16 cellular contexts compared by ENCODE assay signal in the genomic region with DNA sequence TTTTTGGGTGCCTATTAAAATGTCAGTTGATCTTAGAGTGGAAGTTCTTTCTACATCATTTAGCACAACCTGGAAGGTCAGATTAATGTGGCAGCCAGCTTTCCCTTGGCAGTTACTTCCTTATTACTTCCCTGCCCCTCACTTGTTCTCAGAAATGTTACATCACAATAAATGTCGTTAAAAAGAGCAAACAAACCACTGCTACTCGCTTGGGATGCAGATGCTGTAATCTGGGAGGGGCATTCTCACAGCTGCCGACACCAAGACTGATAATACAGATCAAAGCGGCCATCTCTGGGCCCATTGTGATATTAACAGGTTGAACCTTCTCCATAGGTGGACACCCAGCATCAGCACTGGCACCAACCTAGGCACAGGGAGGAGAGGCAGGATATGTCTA. TPM values are rescaled to one million over a fixed set of nuclear protein-coding genes. Genes with fewer than 3 reads are reported as not detected.
DNase-seq lines count a peak whose midpoint lies in the region; TF ChIP-seq lines count a peak whose summit lies in the region.
"Had no signal": no experiment of that assay in that cellular context is flagged by ENCODE, and none has a peak within 500 bp of the region (broad histone marks: within the 10 kb centered on the region; RNA-seq: fewer than 3 reads in every experiment).

No MANE protein-coding gene starts in this region.

- intact Hi-C loops in OCI-LY7 (cut with micrococcal nuclease; ENCODE audit: unreplicated experiment) = loop anchor here (2.0 kb wide), 1 partner anchor 31 kb away; no protein-coding TSS in a partner anchor

- no peaks in the 10 kb centered on the region for H3K9me3 ChIP-seq in HUES48 (ENCODE audit: control insufficient read depth, insufficient read depth, low read length)
- H3K9me3 ChIP-seq in OCI-LY7 (ENCODE audit: low read length) = no peaks in the 10 kb centered on the region
- no peaks in the 10 kb centered on the region for H3K9me3 ChIP-seq in iPS-15b (ENCODE audit: control insufficient read depth, insufficient read depth, low read length)

- CTCF ChIA-PET in OCI-LY7 (lab: Charles Lee; ENCODE audit: unreplicated experiment) = no interaction called here

- H3K9ac ChIP-seq in HUES48 (ENCODE audit: low read depth, low read length) = no peak overlapping the region
- no peak overlapping the region for H3K9ac ChIP-seq in iPS-15b (ENCODE audit: low read depth, low read length)

- 0 out of 2 replicates have a peak overlapping the region, but pooled peaks have one; percentile 73 for H2AFZ ChIP-seq in OCI-LY7 (ENCODE audit: low read length)

- H3K27ac ChIP-seq in HUES48 (ENCODE audit: low read depth, low read length) (peak overlapping the region; percentile 57), OCI-LY7 (ENCODE audit: low read depth, low read length, poor library complexity, severe bottlenecking) (no peak overlapping the region)

- TF ChIP-seq CTCF in OCI-LY7 (conservative IDR thresholded peaks at IDR 0.05; ENCODE audit: low read length) = no peak
- TF ChIP-seq CTCF in GM20000 (IDR thresholded peaks at IDR 0.05; ENCODE audit: extremely low read depth, missing control alignments) = no peak
- no peak for TF ChIP-seq CTCF in foreskin fibroblast (IDR thresholded peaks at IDR 0.05; ENCODE audit: low read depth, low read length)

- H3K9me2 ChIP-seq in OCI-LY7 (ENCODE audit: insufficient read depth, low read length) = no peaks in the 10 kb centered on the region

- no peaks in the 10 kb centered on the region for H4K20me1 ChIP-seq in OCI-LY7 (ENCODE audit: insufficient read depth, low read length)

- H3K4me2 ChIP-seq in OCI-LY7 (ENCODE audit: low read length) = no peak overlapping the region

- H3K79me2 ChIP-seq in OCI-LY7 (ENCODE audit: insufficient read depth, low read depth, low read length) = no peaks in the 10 kb centered on the region

- DNase-seq in DMS153 treated with DMSO at 0.1 percent for 48 hours (lab: John Stamatoyannopoulos, UW; ENCODE audit: unreplicated experiment) (peak; percentile 1), OCI-LY7 (ENCODE audit: low spot score) (no peak), GM19240 (ENCODE audit: insufficient read length, low spot score) (no peak), GM20000 (ENCODE audit: low spot score) (no peak), foreskin fibroblast (no peak)
- no peak for DNase-seq in stimulated activated CD8-positive, alpha-beta memory T cell treated with anti-CD3 and anti-CD28 coated beads, Interleukin-4, amount 100 ng/mL, for 48 hours
- DNase-seq: activated CD4-positive, CD25-positive, alpha-beta regulatory T cell treated with anti-CD3 and anti-CD28 coated beads, Interleukin-2, amount 50 U/mL, for 72 hours; foreskin melanocyte; GOT3; NCI-H1105 treated with DMSO at 0.1 percent for 48 hours; NCI-H226; retina; T-helper 1 cell had no signal

- POLR2A ChIA-PET in OCI-LY7 (lab: Charles Lee) = interaction anchor here (0.6 to 1.0 kb wide), 3 partner anchors 52 to 179 kb away, joined by 3 to 4 read pairs (median 4); no protein-coding TSS in a partner anchor

- peaks cover 13% of the 10 kb centered on the region for H3K27me3 ChIP-seq in HUES48 (ENCODE audit: control insufficient read depth, insufficient read depth, low read length)
- H3K27me3 ChIP-seq in iPS-15b (ENCODE audit: control insufficient read depth, insufficient read depth, low read length) = peaks cover 14% of the 10 kb centered on the region

- no peaks in the 10 kb centered on the region for H3K36me3 ChIP-seq in HUES48 (ENCODE audit: control insufficient read depth, insufficient read depth, low read length)
- no peaks in the 10 kb centered on the region for H3K36me3 ChIP-seq in OCI-LY7 (ENCODE audit: insufficient read depth, low read length)
- no peaks in the 10 kb centered on the region for H3K36me3 ChIP-seq in iPS-15b (ENCODE audit: control insufficient read depth, insufficient read depth, low read length)

- BruUV-seq in OCI-LY7 (replicated peaks; lab: Mats Ljungman, UMichigan) = no TSS peak

- H3K4me3 ChIP-seq in HUES48 (ENCODE audit: low read depth, low read length) (peak overlapping the region; percentile 36), OCI-LY7 (ENCODE audit: low read depth, low read length, poor library complexity, severe bottlenecking) (no peak overlapping the region), iPS-15b (ENCODE audit: low read depth, low read length) (peak overlapping the region; percentile 9), foreskin fibroblast (ENCODE audit: low read depth in 1 of 2, low read length in 2 of 2) (no peak overlapping the region)

- H3K4me1 ChIP-seq in HUES48 (ENCODE audit: control insufficient read depth, insufficient read depth, low read length) = peaks cover 69% of the 10 kb centered on the region
- peaks cover 8% of the 10 kb centered on the region for H3K4me1 ChIP-seq in OCI-LY7 (ENCODE audit: insufficient read depth, low read length, poor library complexity, severe bottlenecking)
- peaks cover 54% of the 10 kb centered on the region for H3K4me1 ChIP-seq in iPS-15b (ENCODE audit: control insufficient read depth, insufficient read depth, low read length)

RNA-seq across cellular contexts. Expression of a gene that starts 29.3 kb away (rescaled TPM):
- total RNA-seq in OCI-LY7 (2014; rRNA removed; shearing (Covaris generic)) = 0.28 and 1.3 TPM in 2 replicates
- 1.7 and 2.1 TPM in 2 replicates for total RNA-seq in OCI-LY7 (2022)
- total RNA-seq: HepG2 had no signal

Comparison
In these comparisons a context has a peak if more than half of its experiments do, and no peak if none do; other contexts are left out.
1. H3K4me3 ChIP-seq: peak in HUES48 (single experiment) and iPS-15b (single experiment); none in OCI-LY7 (single experiment) and foreskin fibroblast (0 of 2).